Comparison of ENCODE assay signal across 10 cellular contexts in the genomic region with DNA sequence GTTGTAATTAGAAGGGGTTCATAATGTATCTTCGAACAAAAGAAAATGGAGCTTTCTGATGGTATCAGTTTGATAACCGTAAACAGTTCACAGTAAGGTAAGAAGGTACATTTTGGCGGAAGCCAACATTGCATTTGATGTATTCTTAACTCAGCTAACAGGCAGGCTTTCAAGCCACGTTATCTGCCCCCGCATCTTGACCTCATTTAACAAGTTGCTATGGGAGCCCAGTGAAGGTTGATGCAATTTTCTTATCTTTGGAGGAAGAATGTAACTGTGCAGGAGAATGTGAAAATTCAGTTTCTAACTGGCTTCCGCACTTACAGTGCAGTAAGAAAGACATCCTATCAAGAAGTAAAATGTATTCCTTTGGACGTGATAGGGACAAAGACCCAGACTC.
DNase-seq lines count a peak whose midpoint lies in the region; ATAC-seq and TF ChIP-seq lines count a peak whose summit lies in the region.
"Had no signal": no experiment of that assay in that cellular context is flagged by ENCODE, and none has a peak within 500 bp of the region (broad histone marks: within the 10 kb centered on the region; RNA-seq: fewer than 3 reads in every experiment).

No MANE protein-coding gene starts in this region.

- no peaks in the 10 kb centered on the region for H3K9me3 ChIP-seq in CD8-positive, alpha-beta memory T cell (ENCODE audit: low read length)
- H3K9me3 ChIP-seq in T-helper 17 cell (ENCODE audit: control insufficient read depth, low read length, poor library complexity, severe bottlenecking) (no peaks in the 10 kb centered on the region), gastrocnemius medialis (no peaks in the 10 kb centered on the region)

- H3K27me3 ChIP-seq in CD8-positive, alpha-beta memory T cell (ENCODE audit: insufficient read depth, low read length, poor library complexity, severe bottlenecking) = no peaks in the 10 kb centered on the region
- no peaks in the 10 kb centered on the region for H3K27me3 ChIP-seq in gastrocnemius medialis

- H3K27ac Mint-ChIP-seq in CD8-positive, alpha-beta memory T cell = peak overlapping the region; percentile 89 to 99 (median 96)
- H3K27ac Mint-ChIP-seq in T-helper 17 cell (peak overlapping the region; percentile 100), natural killer cell (peak overlapping the region; percentile 98 to 99)
- H3K27ac Mint-ChIP-seq in activated naive CD8-positive, alpha-beta T cell = peak overlapping the region; percentile 100

- TF ChIP-seq POLR2A in gastrocnemius medialis (IDR thresholded peaks at IDR 0.05) = no peak

- H3K27me3 Mint-ChIP-seq in CD8-positive, alpha-beta memory T cell = peaks cover 0 to 3% of the 10 kb centered on the region in 2 donors
- H3K27me3 Mint-ChIP-seq in T-helper 17 cell = no peaks in the 10 kb centered on the region
- H3K27me3 Mint-ChIP-seq in activated naive CD8-positive, alpha-beta T cell = no peaks in the 10 kb centered on the region
- H3K27me3 Mint-ChIP-seq in natural killer cell (ENCODE audit: low read depth in 2 of 2) = no peaks in the 10 kb centered on the region

- no peaks in the 10 kb centered on the region for H3K9me3 Mint-ChIP-seq in CD8-positive, alpha-beta memory T cell
- H3K9me3 Mint-ChIP-seq in activated naive CD8-positive, alpha-beta T cell (ENCODE audit: low read depth) = no peaks in the 10 kb centered on the region
- no peaks in the 10 kb centered on the region for H3K9me3 Mint-ChIP-seq in natural killer cell

- H3K4me3 Mint-ChIP-seq in CD8-positive, alpha-beta memory T cell = peak overlapping the region; percentile 62 to 86 (median 77)
- peak overlapping the region; percentile 89 for H3K4me3 Mint-ChIP-seq in T-helper 17 cell
- H3K4me3 Mint-ChIP-seq in activated naive CD8-positive, alpha-beta T cell = peak overlapping the region; percentile 91
- peak overlapping the region; percentile 81 for H3K4me3 Mint-ChIP-seq in natural killer cell

- peaks cover 97 to 100% (median 99%) of the 10 kb centered on the region in 3 donors for H3K4me1 Mint-ChIP-seq in CD8-positive, alpha-beta memory T cell
- H3K4me1 Mint-ChIP-seq in T-helper 17 cell = peaks cover 85% of the 10 kb centered on the region
- peaks cover 98% of the 10 kb centered on the region for H3K4me1 Mint-ChIP-seq in activated naive CD8-positive, alpha-beta T cell (ENCODE audit: low read depth)
- peaks cover 98 to 100% of the 10 kb centered on the region in 2 donors for H3K4me1 Mint-ChIP-seq in natural killer cell

- TF ChIP-seq CTCF in natural killer cell (IDR thresholded peaks at IDR 0.05) (no peak), gastrocnemius medialis (IDR thresholded peaks at IDR 0.05 in 4 of 5, conservative IDR thresholded peaks at IDR 0.05 in 1 of 5) (no peak)

- in situ Hi-C loops in gastrocnemius medialis (cut with MboI; ENCODE audit: low sequenced_read_pairs in 4 of 4) = loop anchor here in 1 of 4 donors (25.0 kb wide), 1 partner anchor 161 kb away; no protein-coding TSS in a partner anchor

- peaks cover 97% of the 10 kb centered on the region for H3K4me1 ChIP-seq in CD8-positive, alpha-beta memory T cell (ENCODE audit: insufficient read depth, low read length)
- H3K4me1 ChIP-seq in gastrocnemius medialis = peaks cover 56 to 67% of the 10 kb centered on the region in 2 donors

- H3K36me3 Mint-ChIP-seq in CD8-positive, alpha-beta memory T cell = peaks cover 53 to 97% (median 60%) of the 10 kb centered on the region in 3 donors
- H3K36me3 Mint-ChIP-seq in T-helper 17 cell (ENCODE audit: low read depth) = peaks cover 37% of the 10 kb centered on the region
- peaks cover 53% of the 10 kb centered on the region for H3K36me3 Mint-ChIP-seq in activated naive CD8-positive, alpha-beta T cell
- H3K36me3 Mint-ChIP-seq in natural killer cell = peaks cover 50% of the 10 kb centered on the region

- CTCF ChIA-PET in CD8-positive, alpha-beta memory T cell (lab: Charles Lee) = interaction anchor here (1.0 to 3.7 kb wide), 15 partner anchors 13 to 354 kb away, joined by 3 to 17 read pairs (median 4); no protein-coding TSS in a partner anchor
- CTCF ChIA-PET in HEK293T (lab: Yijun Ruan, JAX) = no interaction called here

- peak; percentile 52 to 92 (median 90) for DNase-seq in CD8-positive, alpha-beta memory T cell
- DNase-seq in T-helper 17 cell (peak in 2 of 3 donors; percentile 60 to 69), natural killer cell (no peak), GM19240 (ENCODE audit: insufficient read length, low spot score) (no peak), HEK293T (ENCODE audit: extremely low spot score) (no peak), NCI-H2081 treated with DMSO at 0.1 percent for 48 hours (lab: John Stamatoyannopoulos, UW) (no peak), gastrocnemius medialis (no peak)
- DNase-seq: NCI-H2029 had no signal

- H3K4me3 ChIP-seq in CD8-positive, alpha-beta memory T cell (ENCODE audit: low read length) = peak overlapping the region; percentile 44
- no peak overlapping the region for H3K4me3 ChIP-seq in gastrocnemius medialis

- POLR2A ChIA-PET in CD8-positive, alpha-beta memory T cell (lab: Charles Lee) = interaction anchor here (0.6 to 6.9 kb wide), 18 partner anchors 8 to 282 kb away, joined by 3 to 44 read pairs (median 5); no protein-coding TSS in a partner anchor
- POLR2A ChIA-PET in HEK293T (lab: Yijun Ruan, JAX) = no interaction called here

- intact Hi-C loops in natural killer cell (cut with micrococcal nuclease) (loop anchor here (2.0 kb wide), 1 partner anchor 14 kb away; no protein-coding TSS in a partner anchor), gastrocnemius medialis (cut with DNase I; ENCODE audit: low total_unique reads) (no loop called here)

- H3K36me3 ChIP-seq in CD8-positive, alpha-beta memory T cell (ENCODE audit: insufficient read depth, low read length) = peaks cover 74% of the 10 kb centered on the region
- H3K36me3 ChIP-seq in gastrocnemius medialis = peaks cover 0 to 16% of the 10 kb centered on the region in 2 donors

- H3K27ac ChIP-seq in CD8-positive, alpha-beta memory T cell (ENCODE audit: low read depth, low read length) = peak overlapping the region; percentile 60
- no peak overlapping the region for H3K27ac ChIP-seq in gastrocnemius medialis
- H3K27ac ChIP-seq: VCaP had no signal

- ATAC-seq in T-helper 17 cell (peak; percentile 82), natural killer cell (peak; percentile 52 to 83 (median 81)), gastrocnemius medialis (no peak)

TF ChIP-seq in HEK293T, 16 proteins besides CTCF, POLR2A, EP300 and RAD21:
- no peak for TF ChIP-seq TARDBP (IDR thresholded peaks at IDR 0.05)
- no peak for TF ChIP-seq HDGF (IDR thresholded peaks at IDR 0.05; ENCODE audit: borderline replicate concordance)
- no peak for TF ChIP-seq L3MBTL2 (conservative IDR thresholded peaks at IDR 0.05)
- TF ChIP-seq, protein P1, sequence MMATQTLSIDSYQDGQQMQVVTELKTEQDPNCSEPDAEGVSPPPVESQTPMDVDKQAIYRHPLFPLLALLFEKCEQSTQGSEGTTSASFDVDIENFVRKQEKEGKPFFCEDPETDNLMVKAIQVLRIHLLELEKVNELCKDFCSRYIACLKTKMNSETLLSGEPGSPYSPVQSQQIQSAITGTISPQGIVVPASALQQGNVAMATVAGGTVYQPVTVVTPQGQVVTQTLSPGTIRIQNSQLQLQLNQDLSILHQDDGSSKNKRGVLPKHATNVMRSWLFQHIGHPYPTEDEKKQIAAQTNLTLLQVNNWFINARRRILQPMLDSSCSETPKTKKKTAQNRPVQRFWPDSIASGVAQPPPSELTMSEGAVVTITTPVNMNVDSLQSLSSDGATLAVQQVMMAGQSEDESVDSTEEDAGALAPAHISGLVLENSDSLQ (IDR thresholded peaks at IDR 0.05) = no peak
- no peak for TF ChIP-seq ZNF384 (IDR thresholded peaks at IDR 0.05)
- TF ChIP-seq SP1 (IDR thresholded peaks at IDR 0.05) = no peak
- TF ChIP-seq BHLHE40 (IDR thresholded peaks at IDR 0.05; ENCODE audit: borderline replicate concordance) = no peak
- TF ChIP-seq LEF1 (IDR thresholded peaks at IDR 0.05; ENCODE audit: borderline replicate concordance) = no peak
- TF ChIP-seq SUZ12 (IDR thresholded peaks at IDR 0.05) = no peak
- TF ChIP-seq FOXA1 (IDR thresholded peaks at IDR 0.05) = no peak
- TF ChIP-seq CTBP1 (IDR thresholded peaks at IDR 0.05; ENCODE audit: borderline replicate concordance) = no peak

Comparison
In these comparisons a context has a peak if more than half of its experiments do, and no peak if none do; other contexts are left out.
1. DNase-seq: peak in CD8-positive, alpha-beta memory T cell (5 of 5) and T-helper 17 cell (2 of 3); none in natural killer cell (single experiment), GM19240 (single experiment), HEK293T (single experiment), NCI-H2081 treated with DMSO at 0.1 percent for 48 hours (single experiment) and gastrocnemius medialis (0 of 2).
2. ATAC-seq: peak in T-helper 17 cell (single experiment) and natural killer cell (3 of 3); none in gastrocnemius medialis (0 of 2).
3. Peak in every context shown above with its lines, with median percentiles within 50 percentile points of each other: H3K27ac Mint-ChIP-seq and H3K4me3 Mint-ChIP-seq.